In genomic region chr13:34338102-34338501, GRCh38 we compare ENCODE assay signal across 27 cellular contexts.
"Had no signal": no experiment of that assay in that cellular context is flagged by ENCODE, and none has a peak within 500 bp of the region (broad histone marks: within the 10 kb centered on the region; RNA-seq: fewer than 3 reads in every experiment).

No MANE protein-coding gene starts in this region.

- H3K4me1 ChIP-seq: left lung, lower lobe of right lung, right atrium auricular region, right lobe of liver, suprapubic skin, tibial artery, upper lobe of right lung, uterus had no signal

- H3K27ac Mint-ChIP-seq: immature natural killer cell; mesothelial cell of epicardium; naive B cell; natural killer cell; progenitor cell of endocrine pancreas; stimulated activated effector memory CD8-positive, alpha-beta T cell treated with anti-CD3 and anti-CD28 coated beads, Interleukin-12 subunit alpha, Interleukin-12 subunit beta, amount 100 ng/mL, for 72 hours; stimulated activated naive CD8-positive, alpha-beta T cell treated with anti-CD3 and anti-CD28 coated beads, Interleukin-15, Interleukin-2, amounts not matched to agents 100 ng/mL and 50 ng/mL, for 24 hours had no signal

- H3K4me3 Mint-ChIP-seq: immature natural killer cell; mesothelial cell of epicardium; naive B cell; natural killer cell; stimulated activated effector memory CD8-positive, alpha-beta T cell treated with anti-CD3 and anti-CD28 coated beads, Interleukin-12 subunit alpha, Interleukin-12 subunit beta, amount 100 ng/mL, for 72 hours; stimulated activated naive CD8-positive, alpha-beta T cell treated with anti-CD3 and anti-CD28 coated beads, Interleukin-15, Interleukin-2, amounts not matched to agents 100 ng/mL and 50 ng/mL, for 24 hours had no signal

- H3K9me3 ChIP-seq: lower lobe of right lung, ovary, right atrium auricular region, right lobe of liver, suprapubic skin, thoracic aorta, tibial artery, upper lobe of right lung, uterus had no signal

- H3K4me3 ChIP-seq: left lung, lower lobe of right lung, ovary, right atrium auricular region, right lobe of liver, suprapubic skin, thoracic aorta, tibial artery, upper lobe of right lung, uterus had no signal

- DNase-seq: hypothalamus; immature natural killer cell; kidney; left colon; left lung; lower lobe of right lung; mammary epithelial cell; mesendoderm; naive B cell; natural killer cell; ovary; right lobe of liver; stimulated activated CD4-positive, alpha-beta T cell treated with anti-CD3 and anti-CD28 coated beads, Interleukin-12 subunit alpha, Interleukin-12 subunit beta, amount 100 ng/mL, for 4 hours; stimulated activated CD4-positive, alpha-beta T cell treated with anti-CD3 and anti-CD28 coated beads, Interleukin-15, amount 100 ng/mL, for 24 hours; stimulated activated CD4-positive, alpha-beta T cell treated with anti-CD3 and anti-CD28 coated beads, Interleukin-4, amount 100 ng/mL, for 24 hours; stimulated activated naive CD4-positive, alpha-beta T cell; tibial artery; trophoblast cell; upper lobe of right lung; uterus had no signal

- H3K27me3 ChIP-seq: left lung, ovary, right atrium auricular region, right lobe of liver, suprapubic skin, tibial artery, upper lobe of right lung, uterus had no signal

- H3K36me3 ChIP-seq: left lung, lower lobe of right lung, ovary, right atrium auricular region, right lobe of liver, suprapubic skin, thoracic aorta, tibial artery, upper lobe of right lung, uterus had no signal

- H3K27ac ChIP-seq: left lung, lower lobe of right lung, ovary, right atrium auricular region, right lobe of liver, suprapubic skin, thoracic aorta, tibial artery, upper lobe of right lung, uterus had no signal

- ATAC-seq: left colon; left lung; lower lobe of right lung; natural killer cell; right lobe of liver; stimulated activated effector memory CD8-positive, alpha-beta T cell treated with anti-CD3 and anti-CD28 coated beads, Interleukin-12 subunit alpha, Interleukin-12 subunit beta, amount 100 ng/mL, for 72 hours; upper lobe of right lung had no signal

- H3K27me3 Mint-ChIP-seq: stimulated activated naive CD8-positive, alpha-beta T cell treated with anti-CD3 and anti-CD28 coated beads, Interleukin-15, Interleukin-2, amounts not matched to agents 100 ng/mL and 50 ng/mL, for 24 hours had no signal

- H3K36me3 Mint-ChIP-seq: mesothelial cell of epicardium; naive B cell; natural killer cell; stimulated activated effector memory CD8-positive, alpha-beta T cell treated with anti-CD3 and anti-CD28 coated beads, Interleukin-12 subunit alpha, Interleukin-12 subunit beta, amount 100 ng/mL, for 72 hours had no signal

- H3K9me3 Mint-ChIP-seq: stimulated activated naive CD8-positive, alpha-beta T cell treated with anti-CD3 and anti-CD28 coated beads, Interleukin-15, Interleukin-2, amounts not matched to agents 100 ng/mL and 50 ng/mL, for 24 hours had no signal

- H3K4me1 Mint-ChIP-seq: immature natural killer cell; mesothelial cell of epicardium; naive B cell; natural killer cell; stimulated activated effector memory CD8-positive, alpha-beta T cell treated with anti-CD3 and anti-CD28 coated beads, Interleukin-12 subunit alpha, Interleukin-12 subunit beta, amount 100 ng/mL, for 72 hours had no signal
